In genomic region chr1:111938536-111938935, GRCh38 we compare ENCODE assay signal across 20 cellular contexts. TPM values are rescaled to one million over a fixed set of nuclear protein-coding genes. Genes with fewer than 3 reads are reported as not detected.
DNase-seq lines count a peak whose midpoint lies in the region; ATAC-seq and TF ChIP-seq lines count a peak whose summit lies in the region.
"Had no signal": no experiment of that assay in that cellular context is flagged by ENCODE, and none has a peak within 500 bp of the region (broad histone marks: within the 10 kb centered on the region; RNA-seq: fewer than 3 reads in every experiment).

No MANE protein-coding gene starts in this region.

- no peaks in the 10 kb centered on the region for H3K79me2 ChIP-seq in neural progenitor cell (ENCODE audit: low read depth)

- no peaks in the 10 kb centered on the region for H3F3A ChIP-seq in neural progenitor cell (ENCODE audit: low read depth)

- intact Hi-C loops in sigmoid colon (cut with DNase I): no loop called here

- peak; percentile 35 for ATAC-seq in left lobe of liver
- ATAC-seq: CD8-positive, alpha-beta T cell; GM12878; GM23338 had no signal

- H3K27ac Mint-ChIP-seq in neural progenitor cell (no peak overlapping the region), endothelial cell (ENCODE audit: unreplicated experiment) (no peak overlapping the region)
- H3K27ac Mint-ChIP-seq: B cell; CD4-positive, CD25-positive, alpha-beta regulatory T cell; CD8-positive, alpha-beta T cell; GM23338 had no signal

- H3K4me1 ChIP-seq in sigmoid colon (no peaks in the 10 kb centered on the region), neural progenitor cell (no peaks in the 10 kb centered on the region)
- H3K4me1 ChIP-seq: Caco-2 had no signal

- TF ChIP-seq CTCF in sigmoid colon (IDR thresholded peaks at IDR 0.05): no peak
- TF ChIP-seq CTCF in neural progenitor cell (IDR thresholded peaks at IDR 0.05): no peak
- TF ChIP-seq CTCF in endothelial cell (IDR thresholded peaks at IDR 0.05; ENCODE audit: unreplicated experiment): no peak

- in situ Hi-C loops in KBM-7 (cut with MboI; ENCODE audit: low pct_unique_long_range_greater_than_20kb, low sequenced_read_pairs): no loop called here

- H3K4me1 Mint-ChIP-seq in neural progenitor cell: peaks cover 8% of the 10 kb centered on the region
- H3K4me1 Mint-ChIP-seq in endothelial cell (ENCODE audit: unreplicated experiment): peaks cover 6% of the 10 kb centered on the region
- H3K4me1 Mint-ChIP-seq: B cell; CD4-positive, CD25-positive, alpha-beta regulatory T cell had no signal

- DNase-seq in NCI-H146 (lab: John Stamatoyannopoulos, UW) (peak; percentile 12), NCI-H146 treated with DMSO at 0.1 percent for 48 hours (lab: John Stamatoyannopoulos, UW; ENCODE audit: unreplicated experiment) (no peak), NCI-H446 treated with DMSO at 0.1 percent for 48 hours (lab: John Stamatoyannopoulos, UW) (peak; percentile 29), left lobe of liver (ENCODE audit: low spot score) (no peak), sigmoid colon (peak; percentile 28), KBM-7 (no peak), neural progenitor cell (ENCODE audit: low spot score) (no peak), endothelial cell (ENCODE audit: low spot score) (no peak)
- DNase-seq: Caco-2; CD4-positive, CD25-positive, alpha-beta regulatory T cell; CD8-positive, alpha-beta T cell; DND-41; GDM1 had no signal

- no peaks in the 10 kb centered on the region for H3K27me3 ChIP-seq in sigmoid colon
- H3K27me3 ChIP-seq in neural progenitor cell: no peaks in the 10 kb centered on the region
- H3K27me3 ChIP-seq: BLaER1 had no signal

- WGBS in sigmoid colon, 2 donors: 84 to 90% methylated on average over 3 of the region's 3 CpGs

- TF ChIP-seq EP300 in sigmoid colon (IDR thresholded peaks at IDR 0.05): no peak

- H3K27ac ChIP-seq in sigmoid colon (no peak overlapping the region), neural progenitor cell (no peak overlapping the region)
- H3K27ac ChIP-seq: 22Rv1, BLaER1, C4-2B had no signal

- no peak overlapping the region for H3K4me2 ChIP-seq in neural progenitor cell
- H3K4me2 ChIP-seq: BLaER1, GM23338 had no signal

- no peak overlapping the region for H2AFZ ChIP-seq in neural progenitor cell (replicated peaks)
- H2AFZ ChIP-seq: GM23338 had no signal

- no peaks in the 10 kb centered on the region for H3K9me3 Mint-ChIP-seq in neural progenitor cell
- H3K9me3 Mint-ChIP-seq in endothelial cell (ENCODE audit: unreplicated experiment): no peaks in the 10 kb centered on the region
- H3K9me3 Mint-ChIP-seq: CD4-positive, CD25-positive, alpha-beta regulatory T cell; GM23338 had no signal

- H3K4me3 Mint-ChIP-seq in neural progenitor cell (no peak overlapping the region), endothelial cell (ENCODE audit: unreplicated experiment) (no peak overlapping the region)
- H3K4me3 Mint-ChIP-seq: B cell; CD4-positive, CD25-positive, alpha-beta regulatory T cell; CD8-positive, alpha-beta T cell; GM23338 had no signal

- H3K36me3 ChIP-seq in sigmoid colon: no peaks in the 10 kb centered on the region
- no peaks in the 10 kb centered on the region for H3K36me3 ChIP-seq in neural progenitor cell
- H3K36me3 ChIP-seq: BLaER1, HAP-1 had no signal

- no peaks in the 10 kb centered on the region for H3K36me3 Mint-ChIP-seq in neural progenitor cell
- no peaks in the 10 kb centered on the region for H3K36me3 Mint-ChIP-seq in endothelial cell (ENCODE audit: low read depth, unreplicated experiment)
- H3K36me3 Mint-ChIP-seq: CD4-positive, CD25-positive, alpha-beta regulatory T cell; CD8-positive, alpha-beta T cell had no signal

- H4K20me1 ChIP-seq in neural progenitor cell (ENCODE audit: low read depth): no peaks in the 10 kb centered on the region
- H4K20me1 ChIP-seq: BLaER1 had no signal

- no peak for TF ChIP-seq POLR2A in sigmoid colon (IDR thresholded peaks at IDR 0.05)

- H3K4me3 ChIP-seq in sigmoid colon (no peak overlapping the region), neural progenitor cell (no peak overlapping the region)
- H3K4me3 ChIP-seq: BLaER1, GM12878, GM23338, HAP-1 had no signal

- peaks cover 8% of the 10 kb centered on the region for H3K27me3 Mint-ChIP-seq in neural progenitor cell (ENCODE audit: insufficient read depth, low read depth)
- H3K27me3 Mint-ChIP-seq in endothelial cell (ENCODE audit: unreplicated experiment): peaks cover 3% of the 10 kb centered on the region

- H3K9me3 ChIP-seq in sigmoid colon (no peaks in the 10 kb centered on the region), neural progenitor cell (ENCODE audit: low read depth) (no peaks in the 10 kb centered on the region)
- H3K9me3 ChIP-seq: BLaER1, Caco-2, HAP-1 had no signal

- no peak overlapping the region for H3K9ac ChIP-seq in neural progenitor cell
- H3K9ac ChIP-seq: BLaER1 had no signal

RNA-seq across cellular contexts. Expression of gene KCND3, which starts 50.9 kb away (rescaled TPM):
- total RNA-seq in left lobe of liver: 24.7 TPM
- total RNA-seq in sigmoid colon: 10 to 100 TPM in 3 of 4 donors, 1 to 10 TPM in 1; 5.9 to 18.3 (median 13.8) TPM
- polyA plus RNA-seq in sigmoid colon: 1 to 10 TPM in 1 of 3 donors, under 1 TPM in 2; 0.23 to 4.5 (median 0.60) TPM
- 0.06 and 0.09 TPM in 2 replicates for total RNA-seq in neural progenitor cell (ENCODE audit: low replicate concordance)
- total RNA-seq in endothelial cell (ENCODE audit: unreplicated experiment): 0.15 TPM
- total RNA-seq: B cell; CD8-positive, alpha-beta T cell; GM12878 had no signal

Comparison
In these comparisons a context has a peak if more than half of its experiments do, and no peak if none do; other contexts are left out.
1. DNase-seq: peak in NCI-H146 (single experiment), NCI-H446 treated with DMSO at 0.1 percent for 48 hours (single experiment) and sigmoid colon (single experiment); none in NCI-H146 treated with DMSO at 0.1 percent for 48 hours (single experiment), left lobe of liver (single experiment), KBM-7 (single experiment), neural progenitor cell (single experiment) and endothelial cell (single experiment).